24 cellular contexts compared by ENCODE assay signal in genomic region chr17:66461343-66461995, GRCh38.
DNase-seq lines count a peak whose midpoint lies in the region; ATAC-seq and TF ChIP-seq lines count a peak whose summit lies in the region.
"Had no signal": no experiment of that assay in that cellular context is flagged by ENCODE, and none has a peak within 500 bp of the region (broad histone marks: within the 10 kb centered on the region; RNA-seq: fewer than 3 reads in every experiment).

No MANE protein-coding gene starts in this region.

- no peak overlapping the region for H3K27ac Mint-ChIP-seq in GM23338
- peak overlapping the region; percentile 0 for H3K27ac Mint-ChIP-seq in activated T-helper 2 cell treated with anti-CD3 and anti-CD28 coated beads, Interferon-gamma antibody, Interleukin-2, Interleukin-4, amounts not matched to agents 10 μg/mL and 5 μg/mL and 100 μg/mL, durations not matched to agents 14 hours and 24 hours and 36 hours
- no peak overlapping the region for H3K27ac Mint-ChIP-seq in activated CD8-positive, alpha-beta T cell treated with anti-CD3 and anti-CD28 coated beads for 36 hours
- H3K27ac Mint-ChIP-seq: activated CD8-positive, alpha-beta T cell treated with anti-CD3 and anti-CD28 coated beads, Interleukin-2, amount 10 ng/mL, durations not matched to agents 7 days and 5 days; nephron progenitor cell; T-helper 1 cell treated with Interleukin-12 subunit alpha and Interleukin-12 subunit beta and Interleukin-4 antibody, amounts not matched to agents 30 μg/mL and 1 μg/mL, for 36 hours had no signal

- H3F3A ChIP-seq in SK-N-SH (replicated peaks; ENCODE audit: insufficient read depth): peaks cover 65% of the 10 kb centered on the region
- no peaks in the 10 kb centered on the region for H3F3A ChIP-seq in GM23338 (replicated peaks; ENCODE audit: low read depth)

- 90% methylated on average over 7 of the region's 7 CpGs for WGBS in SK-N-SH (ENCODE audit: low lambda C conversion rate)

- H3K4me1 ChIP-seq in SK-N-SH (ENCODE audit: control insufficient read depth in 1 of 2, insufficient read depth in 2 of 2, low read depth in 1 of 2, low read length in 1 of 2) (peaks cover 16 to 63% of the 10 kb centered on the region in 2 experiments), GM23338 (ENCODE audit: insufficient read depth) (no peaks in the 10 kb centered on the region), neutrophil (ENCODE audit: control insufficient read depth in 1 of 2, insufficient read depth in 1 of 2, low read depth in 1 of 2, low read length in 1 of 2) (peaks cover 39 to 41% of the 10 kb centered on the region in 2 experiments)
- H3K4me1 ChIP-seq: breast epithelium, prostate gland had no signal

- H3K9me2 ChIP-seq in SK-N-SH: no peaks in the 10 kb centered on the region
- H3K9me2 ChIP-seq in GM23338 (ENCODE audit: insufficient read depth): no peaks in the 10 kb centered on the region

- intact Hi-C loops in activated T-helper 2 cell treated with anti-CD3 and anti-CD28 coated beads, Interferon-gamma antibody, Interleukin-2, Interleukin-4, amounts not matched to agents 10 μg/mL and 5 μg/mL and 100 μg/mL, durations not matched to agents 14 hours and 24 hours and 36 hours (cut with micrococcal nuclease): no loop called here
- intact Hi-C loops in activated CD8-positive, alpha-beta T cell treated with anti-CD3 and anti-CD28 coated beads for 36 hours (cut with micrococcal nuclease): no loop called here

- CTCF ChIA-PET in SK-N-SH (lab: Yijun Ruan, JAX): interaction anchor here (1.0 to 1.8 kb wide), 4 partner anchors 14 to 211 kb away, joined by 3 to 4 read pairs (median 3); no protein-coding TSS in a partner anchor
- CTCF ChIA-PET in activated CD8-positive, alpha-beta T cell treated with anti-CD3 and anti-CD28 coated beads for 36 hours (lab: Charles Lee): interaction anchor here (0.8 kb wide), 1 partner anchor 92 kb away, joined by 3 read pairs; no protein-coding TSS in a partner anchor

- peaks cover 3% of the 10 kb centered on the region; the same call in 1 of the 3 replicates for H3K36me3 Mint-ChIP-seq in GM23338 (ENCODE audit: low read depth)
- peaks cover 59% of the 10 kb centered on the region for H3K36me3 Mint-ChIP-seq in activated T-helper 2 cell treated with anti-CD3 and anti-CD28 coated beads, Interferon-gamma antibody, Interleukin-2, Interleukin-4, amounts not matched to agents 10 μg/mL and 5 μg/mL and 100 μg/mL, durations not matched to agents 14 hours and 24 hours and 36 hours (ENCODE audit: low read depth)
- H3K36me3 Mint-ChIP-seq in activated CD8-positive, alpha-beta T cell treated with anti-CD3 and anti-CD28 coated beads for 36 hours (ENCODE audit: low read depth): peaks cover 44% of the 10 kb centered on the region

- no peak overlapping the region for H3K9ac ChIP-seq in SK-N-SH

- ATAC-seq in SK-N-SH treated with all-trans-retinoic acid at 6 μM for 48 hours (no peak), GM23338 (no peak)
- ATAC-seq in activated CD8-positive, alpha-beta T cell treated with anti-CD3 and anti-CD28 coated beads for 36 hours: no peak
- ATAC-seq: activated CD8-positive, alpha-beta T cell treated with anti-CD3 and anti-CD28 coated beads, Interleukin-2, amount 10 ng/mL, durations not matched to agents 7 days and 5 days; activated T-cell treated with anti-CD3 and anti-CD28 coated beads, Interleukin-2, amount 50 U/mL, for 72 hours; GM12878 had no signal

- H3K27me3 Mint-ChIP-seq in GM23338 (ENCODE audit: insufficient read depth, low read depth, poor library complexity): peaks cover 9% of the 10 kb centered on the region
- no peaks in the 10 kb centered on the region for H3K27me3 Mint-ChIP-seq in activated T-helper 2 cell treated with anti-CD3 and anti-CD28 coated beads, Interferon-gamma antibody, Interleukin-2, Interleukin-4, amounts not matched to agents 10 μg/mL and 5 μg/mL and 100 μg/mL, durations not matched to agents 14 hours and 24 hours and 36 hours (ENCODE audit: low read depth)
- no peaks in the 10 kb centered on the region for H3K27me3 Mint-ChIP-seq in activated CD8-positive, alpha-beta T cell treated with anti-CD3 and anti-CD28 coated beads for 36 hours

- H3K27me3 ChIP-seq in SK-N-SH (ENCODE audit: insufficient read depth) (no peaks in the 10 kb centered on the region), GM23338 (ENCODE audit: insufficient read depth) (peaks cover 23% of the 10 kb centered on the region), neutrophil (no peaks in the 10 kb centered on the region)
- H3K27me3 ChIP-seq: breast epithelium had no signal

- H3K9me3 ChIP-seq in SK-N-SH (no peaks in the 10 kb centered on the region), neutrophil (peaks cover 8% of the 10 kb centered on the region)
- H3K9me3 ChIP-seq: breast epithelium, prostate gland had no signal

- H3K4me3 Mint-ChIP-seq in GM23338: no peak overlapping the region
- no peak overlapping the region for H3K4me3 Mint-ChIP-seq in activated T-helper 2 cell treated with anti-CD3 and anti-CD28 coated beads, Interferon-gamma antibody, Interleukin-2, Interleukin-4, amounts not matched to agents 10 μg/mL and 5 μg/mL and 100 μg/mL, durations not matched to agents 14 hours and 24 hours and 36 hours (ENCODE audit: low read depth)
- no peak overlapping the region for H3K4me3 Mint-ChIP-seq in activated CD8-positive, alpha-beta T cell treated with anti-CD3 and anti-CD28 coated beads for 36 hours
- H3K4me3 Mint-ChIP-seq: activated CD8-positive, alpha-beta T cell treated with anti-CD3 and anti-CD28 coated beads, Interleukin-2, amount 10 ng/mL, durations not matched to agents 7 days and 5 days; activated T-cell treated with anti-CD3 and anti-CD28 coated beads, Interleukin-2, amount 50 U/mL, for 72 hours; nephron progenitor cell; T-helper 1 cell treated with Interleukin-12 subunit alpha and Interleukin-12 subunit beta and Interleukin-4 antibody, amounts not matched to agents 30 μg/mL and 1 μg/mL, for 36 hours had no signal

- DNase-seq in SK-N-SH (no peak), GM23338 (ENCODE audit: low spot score) (no peak), GM10266 (ENCODE audit: extremely low spot score) (no peak)
- DNase-seq in activated T-helper 2 cell treated with anti-CD3 and anti-CD28 coated beads, Interferon-gamma antibody, Interleukin-2, Interleukin-4, amounts not matched to agents 10 μg/mL and 5 μg/mL and 100 μg/mL, durations not matched to agents 14 hours and 24 hours and 36 hours (ENCODE audit: low spot score): no peak
- DNase-seq in activated CD8-positive, alpha-beta memory T cell treated with anti-CD3 and anti-CD28 coated beads, Interleukin-2, amount 50 U/mL, for 4 hours: no peak
- no peak for DNase-seq in activated CD8-positive, alpha-beta T cell treated with anti-CD3 and anti-CD28 coated beads for 36 hours
- DNase-seq: activated CD8-positive, alpha-beta T cell treated with anti-CD3 and anti-CD28 coated beads, Interleukin-2, amount 10 ng/mL, durations not matched to agents 7 days and 5 days; activated T-cell treated with anti-CD3 and anti-CD28 coated beads, Interleukin-2, amount 50 U/mL, for 72 hours; foreskin melanocyte; GF-D8; MM.1S; NCI-H1930; NCI-H446 treated with DMSO at 0.1 percent for 48 hours; nephron progenitor cell; Right ventricle myocardium superior; stimulated activated CD4-positive, alpha-beta T cell treated with anti-CD3 and anti-CD28 coated beads, Interleukin-4, amount 100 ng/mL, for 24 hours; WERI-Rb-1 had no signal

- H2AFZ ChIP-seq in SK-N-SH (ENCODE audit: low read depth) (no peak overlapping the region), GM23338 (no peak overlapping the region)

- TF ChIP-seq EP300 in SK-N-SH (IDR thresholded peaks at IDR 0.05; ENCODE audit: borderline replicate concordance in 1 of 2, low read depth in 1 of 2, low read length in 1 of 2): no peak

- H3K4me2 ChIP-seq in SK-N-SH: 0 out of 2 replicates have a peak overlapping the region, but pooled peaks have one; percentile 66
- no peak overlapping the region for H3K4me2 ChIP-seq in GM23338

- no peak for TF ChIP-seq RAD21 in SK-N-SH (IDR thresholded peaks at IDR 0.05; ENCODE audit: low read length)

- no peaks in the 10 kb centered on the region for H4K20me1 ChIP-seq in SK-N-SH (ENCODE audit: insufficient read depth)
- no peaks in the 10 kb centered on the region for H4K20me1 ChIP-seq in GM23338 (replicated peaks; ENCODE audit: insufficient read depth)

- peak overlapping the region; percentile 24 to 93; a peak in 3 of 4 replicates for H3K27ac ChIP-seq in SK-N-SH (ENCODE audit: low read depth in 2 of 2, low read length in 1 of 2)
- no peak overlapping the region for H3K27ac ChIP-seq in GM23338 (ENCODE audit: low read depth)
- peak overlapping the region; percentile 63 for H3K27ac ChIP-seq in neutrophil
- H3K27ac ChIP-seq: C4-2B, prostate gland, WERI-Rb-1 had no signal

- H3K4me3 ChIP-seq in SK-N-SH (ENCODE audit: low read depth in 2 of 2, low read length in 1 of 2) (no peak overlapping the region), GM23338 (no peak overlapping the region), neutrophil (ENCODE audit: low read depth in 1 of 2, low read length in 1 of 2) (no peak overlapping the region)
- H3K4me3 ChIP-seq: breast epithelium, GM12878, prostate gland had no signal

- no peak for TF ChIP-seq CTCF in SK-N-SH (IDR thresholded peaks at IDR 0.05)
- no peak for TF ChIP-seq CTCF in GM23338 (conservative IDR thresholded peaks at IDR 0.05; ENCODE audit: low read depth in 2 of 2)
- TF ChIP-seq CTCF in neutrophil (IDR thresholded peaks at IDR 0.05): no peak
- no peak for TF ChIP-seq CTCF in GM10266 (IDR thresholded peaks at IDR 0.05; ENCODE audit: control insufficient read depth, insufficient read depth, low read depth, missing control alignments)
- no peak for TF ChIP-seq CTCF in activated CD8-positive, alpha-beta T cell treated with anti-CD3 and anti-CD28 coated beads for 36 hours (IDR thresholded peaks at IDR 0.05)

- H3K79me2 ChIP-seq in SK-N-SH (ENCODE audit: insufficient read depth) (peaks cover 91% of the 10 kb centered on the region), GM23338 (replicated peaks; ENCODE audit: insufficient read depth) (peaks cover 3% of the 10 kb centered on the region; the same call in 1 of the 2 replicates)

- H3K36me3 ChIP-seq in SK-N-SH (replicated peaks in 1 of 2; ENCODE audit: control insufficient read depth in 1 of 2, insufficient read depth in 2 of 2, low read length in 1 of 2): peaks cover 4 to 10% of the 10 kb centered on the region in 2 experiments
- no peaks in the 10 kb centered on the region for H3K36me3 ChIP-seq in GM23338 (ENCODE audit: insufficient read depth)
- no peaks in the 10 kb centered on the region for H3K36me3 ChIP-seq in neutrophil
- H3K36me3 ChIP-seq: breast epithelium, prostate gland, WERI-Rb-1 had no signal

- no peaks in the 10 kb centered on the region; the same call in 2 of the 3 replicates for H3K9me3 Mint-ChIP-seq in GM23338
- peaks cover 18% of the 10 kb centered on the region for H3K9me3 Mint-ChIP-seq in activated T-helper 2 cell treated with anti-CD3 and anti-CD28 coated beads, Interferon-gamma antibody, Interleukin-2, Interleukin-4, amounts not matched to agents 10 μg/mL and 5 μg/mL and 100 μg/mL, durations not matched to agents 14 hours and 24 hours and 36 hours
- peaks cover 16% of the 10 kb centered on the region for H3K9me3 Mint-ChIP-seq in activated CD8-positive, alpha-beta T cell treated with anti-CD3 and anti-CD28 coated beads for 36 hours

- POLR2A ChIA-PET in SK-N-SH (lab: Yijun Ruan, JAX): no interaction called here
- POLR2A ChIA-PET in activated CD8-positive, alpha-beta T cell treated with anti-CD3 and anti-CD28 coated beads for 36 hours (lab: Charles Lee): interaction anchor here (1.7 kb wide), 1 partner anchor 11 kb away, joined by 4 read pairs; no protein-coding TSS in a partner anchor

- peaks cover 6% of the 10 kb centered on the region; the same call in 2 of the 3 replicates for H3K4me1 Mint-ChIP-seq in GM23338
- H3K4me1 Mint-ChIP-seq in activated T-helper 2 cell treated with anti-CD3 and anti-CD28 coated beads, Interferon-gamma antibody, Interleukin-2, Interleukin-4, amounts not matched to agents 10 μg/mL and 5 μg/mL and 100 μg/mL, durations not matched to agents 14 hours and 24 hours and 36 hours (ENCODE audit: low read depth): peaks cover 39% of the 10 kb centered on the region
- H3K4me1 Mint-ChIP-seq in activated CD8-positive, alpha-beta T cell treated with anti-CD3 and anti-CD28 coated beads for 36 hours (ENCODE audit: low read depth): peaks cover 39% of the 10 kb centered on the region
